ENCODE assay signal across 2 cellular contexts in the genomic region with DNA sequence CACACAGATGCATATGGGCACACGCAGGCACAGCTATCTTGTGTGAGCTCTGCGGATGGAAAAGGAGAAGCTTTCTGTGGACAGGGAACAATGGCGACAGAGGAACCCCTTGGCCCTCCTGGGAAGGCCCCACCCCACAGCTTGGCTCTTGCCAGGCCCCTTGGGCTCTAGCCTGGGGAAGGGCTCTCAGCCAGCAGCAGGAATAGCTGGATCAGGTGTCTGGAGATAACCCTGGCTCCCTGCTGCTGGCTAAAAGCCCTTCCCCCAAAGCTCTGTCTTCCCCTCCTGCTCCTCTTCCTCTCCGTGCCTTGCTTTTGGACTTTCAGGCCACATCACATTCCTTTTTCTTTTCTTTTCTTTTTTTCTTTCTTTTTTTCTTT.
TF ChIP-seq lines count a peak whose summit lies in the region.

No MANE protein-coding gene starts in this region.

TF ChIP-seq in HEK293, 187 proteins besides CTCF, POLR2A, EP300 and RAD21:
- TF ChIP-seq ZIC2 (tag by site-specific recombination; IDR thresholded peaks at IDR 0.05), result peak; percentile 78
- no peak for TF ChIP-seq ZNF138 (tag by site-specific recombination; IDR thresholded peaks at IDR 0.05; ENCODE audit: borderline replicate concordance)
- TF ChIP-seq BCL11B (tag by site-specific recombination; IDR thresholded peaks at IDR 0.05; ENCODE audit: low read depth), result peak; percentile 36; the same call in 1 of the 2 replicates
- no peak for TF ChIP-seq ZBTB48 (tag by site-specific recombination; IDR thresholded peaks at IDR 0.05)
- TF ChIP-seq, protein P1, sequence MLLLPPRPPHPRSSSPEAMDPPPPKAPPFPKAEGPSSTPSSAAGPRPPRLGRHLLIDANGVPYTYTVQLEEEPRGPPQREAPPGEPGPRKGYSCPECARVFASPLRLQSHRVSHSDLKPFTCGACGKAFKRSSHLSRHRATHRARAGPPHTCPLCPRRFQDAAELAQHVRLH (tag by site-specific recombination; IDR thresholded peaks at IDR 0.05), result 0 out of 2 replicates have a peak, but pooled peaks have one; percentile 43
- peak; percentile 56 for TF ChIP-seq ZNF341 (tag by site-specific recombination; IDR thresholded peaks at IDR 0.05; ENCODE audit: low read depth)
- TF ChIP-seq ZBTB8A (tag by site-specific recombination; IDR thresholded peaks at IDR 0.05), result peak; percentile 70
- TF ChIP-seq, protein P2, sequence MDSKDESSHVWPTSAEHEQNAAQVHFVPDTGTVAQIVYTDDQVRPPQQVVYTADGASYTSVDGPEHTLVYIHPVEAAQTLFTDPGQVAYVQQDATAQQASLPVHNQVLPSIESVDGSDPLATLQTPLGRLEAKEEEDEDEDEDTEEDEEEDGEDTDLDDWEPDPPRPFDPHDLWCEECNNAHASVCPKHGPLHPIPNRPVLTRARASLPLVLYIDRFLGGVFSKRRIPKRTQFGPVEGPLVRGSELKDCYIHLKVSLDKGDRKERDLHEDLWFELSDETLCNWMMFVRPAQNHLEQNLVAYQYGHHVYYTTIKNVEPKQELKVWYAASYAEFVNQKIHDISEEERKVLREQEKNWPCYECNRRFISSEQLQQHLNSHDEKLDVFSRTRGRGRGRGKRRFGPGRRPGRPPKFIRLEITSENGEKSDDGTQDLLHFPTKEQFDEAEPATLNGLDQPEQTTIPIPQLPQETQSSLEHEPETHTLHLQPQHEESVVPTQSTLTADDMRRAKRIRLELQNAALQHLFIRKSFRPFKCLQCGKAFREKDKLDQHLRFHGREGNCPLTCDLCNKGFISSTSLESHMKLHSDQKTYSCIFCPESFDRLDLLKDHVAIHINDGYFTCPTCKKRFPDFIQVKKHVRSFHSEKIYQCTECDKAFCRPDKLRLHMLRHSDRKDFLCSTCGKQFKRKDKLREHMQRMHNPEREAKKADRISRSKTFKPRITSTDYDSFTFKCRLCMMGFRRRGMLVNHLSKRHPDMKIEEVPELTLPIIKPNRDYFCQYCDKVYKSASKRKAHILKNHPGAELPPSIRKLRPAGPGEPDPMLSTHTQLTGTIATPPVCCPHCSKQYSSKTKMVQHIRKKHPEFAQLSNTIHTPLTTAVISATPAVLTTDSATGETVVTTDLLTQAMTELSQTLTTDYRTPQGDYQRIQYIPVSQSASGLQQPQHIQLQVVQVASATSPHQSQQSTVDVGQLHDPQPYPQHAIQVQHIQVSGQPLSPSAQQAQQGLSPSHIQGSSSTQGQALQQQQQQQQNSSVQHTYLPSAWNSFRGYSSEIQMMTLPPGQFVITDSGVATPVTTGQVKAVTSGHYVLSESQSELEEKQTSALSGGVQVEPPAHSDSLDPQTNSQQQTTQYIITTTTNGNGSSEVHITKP (tag by site-specific recombination; IDR thresholded peaks at IDR 0.05), result no peak
- no peak for TF ChIP-seq ZNF140 (tag by site-specific recombination; IDR thresholded peaks at IDR 0.05)
- no peak for TF ChIP-seq ZBTB49 (tag by site-specific recombination; IDR thresholded peaks at IDR 0.05; ENCODE audit: low read depth)
- TF ChIP-seq ZNF558 (tag by site-specific recombination; IDR thresholded peaks at IDR 0.05), result no peak

TF ChIP-seq in H1, 55 proteins besides CTCF, POLR2A, EP300 and RAD21:
- TF ChIP-seq MAFK (IDR thresholded peaks at IDR 0.05; ENCODE audit: low read depth, low read length) (no peak), CREB1 (IDR thresholded peaks at IDR 0.05) (no peak), SAP30 (IDR thresholded peaks at IDR 0.05; ENCODE audit: insufficient read depth, insufficient replicate concordance, low read length) (no peak), POU5F1 (IDR thresholded peaks at IDR 0.05; ENCODE audit: low read depth, low read length) (no peak), POLR2AphosphoS5 (IDR thresholded peaks at IDR 0.05; ENCODE audit: low read depth, low read length) (no peak), E2F6 (IDR thresholded peaks at IDR 0.05) (no peak), TCF12 (IDR thresholded peaks at IDR 0.05; ENCODE audit: low read depth, low read length) (no peak), GABPA (IDR thresholded peaks at IDR 0.05; ENCODE audit: borderline replicate concordance, insufficient read depth, low read length) (no peak), USF2 (IDR thresholded peaks at IDR 0.05; ENCODE audit: low read length) (no peak), BRCA1 (IDR thresholded peaks at IDR 0.05; ENCODE audit: low read depth, low read length) (no peak), SIN3A (conservative IDR thresholded peaks at IDR 0.05 in 1 of 2, IDR thresholded peaks at IDR 0.05 in 1 of 2; ENCODE audit: low read depth in 1 of 2, low read length in 2 of 2) (no peak), CTBP2 (IDR thresholded peaks at IDR 0.05; ENCODE audit: borderline replicate concordance, insufficient read depth, insufficient read length, low read length) (no peak), ASH2L (IDR thresholded peaks at IDR 0.05; ENCODE audit: low read length) (no peak), KDM1A (IDR thresholded peaks at IDR 0.05; ENCODE audit: borderline replicate concordance, low read length) (no peak), RXRA (IDR thresholded peaks at IDR 0.05; ENCODE audit: insufficient read depth, low read depth, low read length) (no peak), NRF1 (IDR thresholded peaks at IDR 0.05; ENCODE audit: low read depth, low read length) (no peak), BCL11A (IDR thresholded peaks at IDR 0.05; ENCODE audit: low read depth in 2 of 2, low read length in 2 of 2) (no peak)
- TF ChIP-seq, protein P3, sequence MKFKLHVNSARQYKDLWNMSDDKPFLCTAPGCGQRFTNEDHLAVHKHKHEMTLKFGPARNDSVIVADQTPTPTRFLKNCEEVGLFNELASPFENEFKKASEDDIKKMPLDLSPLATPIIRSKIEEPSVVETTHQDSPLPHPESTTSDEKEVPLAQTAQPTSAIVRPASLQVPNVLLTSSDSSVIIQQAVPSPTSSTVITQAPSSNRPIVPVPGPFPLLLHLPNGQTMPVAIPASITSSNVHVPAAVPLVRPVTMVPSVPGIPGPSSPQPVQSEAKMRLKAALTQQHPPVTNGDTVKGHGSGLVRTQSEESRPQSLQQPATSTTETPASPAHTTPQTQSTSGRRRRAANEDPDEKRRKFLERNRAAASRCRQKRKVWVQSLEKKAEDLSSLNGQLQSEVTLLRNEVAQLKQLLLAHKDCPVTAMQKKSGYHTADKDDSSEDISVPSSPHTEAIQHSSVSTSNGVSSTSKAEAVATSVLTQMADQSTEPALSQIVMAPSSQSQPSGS (IDR thresholded peaks at IDR 0.05; ENCODE audit: low read length), result no peak
